In the genomic region with DNA sequence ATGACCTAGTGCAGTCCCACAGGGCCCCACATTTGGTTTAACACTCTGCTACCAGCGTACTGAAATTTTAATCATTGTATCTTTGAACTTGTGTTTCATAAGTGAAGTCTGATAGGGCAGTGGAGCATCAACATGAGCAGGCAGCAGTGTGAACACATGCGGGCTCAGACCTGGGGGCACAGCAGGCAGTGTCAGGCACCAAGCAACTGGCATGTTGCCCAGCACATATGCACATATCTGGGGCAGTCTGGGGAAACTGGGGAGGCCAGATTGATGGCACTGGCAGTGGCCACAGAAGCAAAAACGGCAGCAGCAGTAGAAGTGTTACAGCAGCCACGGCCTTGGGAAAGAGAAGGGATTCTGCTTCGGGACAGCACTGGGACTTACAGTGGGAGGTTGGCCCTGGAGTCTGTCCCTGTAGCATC, we compare ENCODE assay signal across 14 cellular contexts.
A peak's percentile ranks its signal among the peaks of the same experiment; 100 is the strongest.
DNase-seq lines count a peak whose midpoint lies in the region; ATAC-seq and TF ChIP-seq lines count a peak whose summit lies in the region.
"Had no signal": no experiment of that assay in that cellular context is flagged by ENCODE, and none has a peak within 500 bp of the region (broad histone marks: within the 10 kb centered on the region; RNA-seq: fewer than 3 reads in every experiment).

No MANE protein-coding gene starts in this region.

- no peaks in the 10 kb centered on the region for H3K36me3 ChIP-seq in SJCRH30
- H3K36me3 ChIP-seq in left ventricle myocardium inferior: no peaks in the 10 kb centered on the region
- H3K36me3 ChIP-seq in PC-9 (ENCODE audit: low read depth): no peaks in the 10 kb centered on the region
- H3K36me3 ChIP-seq: suprapubic skin had no signal

- H3K79me2 ChIP-seq in PC-9 (ENCODE audit: low read depth): no peaks in the 10 kb centered on the region

- no peak for TF ChIP-seq CTCF in left ventricle myocardium inferior (IDR thresholded peaks at IDR 0.05; ENCODE audit: borderline replicate concordance)
- no peak for TF ChIP-seq CTCF in PC-9 (conservative IDR thresholded peaks at IDR 0.05)

- H3K4me3 ChIP-seq in SJCRH30 (no peak overlapping the region), left ventricle myocardium inferior (no peak overlapping the region), PC-9 (no peak overlapping the region)
- H3K4me3 ChIP-seq: suprapubic skin had no signal

- H3F3A ChIP-seq in PC-9 (ENCODE audit: insufficient read depth, low read depth): no peaks in the 10 kb centered on the region

- H3K27me3 ChIP-seq in SJCRH30: no peaks in the 10 kb centered on the region
- H3K27me3 ChIP-seq in left ventricle myocardium inferior (ENCODE audit: low read depth): no peaks in the 10 kb centered on the region
- H3K27me3 ChIP-seq in PC-9 (ENCODE audit: insufficient read depth, low read depth): no peaks in the 10 kb centered on the region
- H3K27me3 ChIP-seq: suprapubic skin had no signal

- no peaks in the 10 kb centered on the region for H3K9me2 ChIP-seq in PC-9 (ENCODE audit: insufficient read depth)

- H3K4me1 ChIP-seq in SJCRH30 (peaks cover 3% of the 10 kb centered on the region; the same call in 1 of the 2 replicates), left ventricle myocardium inferior (peaks cover 12% of the 10 kb centered on the region), PC-9 (replicated peaks; ENCODE audit: insufficient read depth) (no peaks in the 10 kb centered on the region)
- H3K4me1 ChIP-seq: suprapubic skin had no signal

- BruUV-seq in PC-9 (replicated peaks; lab: Mats Ljungman, UMichigan): no TSS peak

- no peak overlapping the region; the same call in 1 of the 2 replicates for H2AFZ ChIP-seq in PC-9

- intact Hi-C loops in left ventricle myocardium inferior (cut with micrococcal nuclease) (no loop called here), sciatic nerve (cut with DNase I) (no loop called here), PC-9 (cut with micrococcal nuclease; ENCODE audit: unreplicated experiment) (no loop called here)

- DNase-seq in NCI-H1694 (lab: John Stamatoyannopoulos, UW) (peak; percentile 84), SJCRH30 (peak; percentile 26 to 43), left ventricle myocardium inferior (no peak), sciatic nerve (ENCODE audit: low spot score) (no peak), PC-9 (no peak), NCI-H1417 treated with DMSO at 0.1 percent for 48 hours (lab: John Stamatoyannopoulos, UW) (no peak)
- DNase-seq: activated naive CD4-positive, alpha-beta T cell treated with Interleukin-2 at 50 U/mL for 16 hours; CD8-positive, alpha-beta T cell; left colon; naive thymus-derived CD8-positive, alpha-beta T cell; NCI-H526 treated with DMSO at 0.1 percent for 48 hours; small intestine had no signal

- ATAC-seq in sciatic nerve (peak; percentile 38), HG02623 (IDR thresholded peaks at IDR 0.05; ENCODE audit: unreplicated experiment) (no peak)
- ATAC-seq: CD8-positive, alpha-beta T cell; left colon; naive thymus-derived CD8-positive, alpha-beta T cell had no signal

- no peaks in the 10 kb centered on the region for H3K9me3 ChIP-seq in SJCRH30 (replicated peaks)
- no peaks in the 10 kb centered on the region for H3K9me3 ChIP-seq in left ventricle myocardium inferior (replicated peaks)
- no peaks in the 10 kb centered on the region for H3K9me3 ChIP-seq in PC-9 (ENCODE audit: insufficient read depth, low read depth)
- H3K9me3 ChIP-seq: suprapubic skin had no signal

- H3K27ac ChIP-seq in SJCRH30 (no peak overlapping the region), left ventricle myocardium inferior (replicated peaks) (peak overlapping the region; percentile 29), PC-9 (no peak overlapping the region)
- H3K27ac ChIP-seq: suprapubic skin had no signal

- POLR2A ChIA-PET in PC-9 (lab: Charles Lee; ENCODE audit: unreplicated experiment): no interaction called here

- CTCF ChIA-PET in PC-9 (lab: Charles Lee): no interaction called here

- no peak overlapping the region for H3K4me2 ChIP-seq in PC-9

- no peaks in the 10 kb centered on the region for H4K20me1 ChIP-seq in PC-9 (ENCODE audit: insufficient read depth)

Comparison
In these comparisons a context has a peak if more than half of its experiments do, and no peak if none do; other contexts are left out.
1. DNase-seq: peak in NCI-H1694 (single experiment) and SJCRH30 (2 of 2); none in left ventricle myocardium inferior (single experiment), sciatic nerve (single experiment), PC-9 (0 of 2) and NCI-H1417 treated with DMSO at 0.1 percent for 48 hours (single experiment).